Comparison of ENCODE assay signal across 1 cellular context in the genomic region with DNA sequence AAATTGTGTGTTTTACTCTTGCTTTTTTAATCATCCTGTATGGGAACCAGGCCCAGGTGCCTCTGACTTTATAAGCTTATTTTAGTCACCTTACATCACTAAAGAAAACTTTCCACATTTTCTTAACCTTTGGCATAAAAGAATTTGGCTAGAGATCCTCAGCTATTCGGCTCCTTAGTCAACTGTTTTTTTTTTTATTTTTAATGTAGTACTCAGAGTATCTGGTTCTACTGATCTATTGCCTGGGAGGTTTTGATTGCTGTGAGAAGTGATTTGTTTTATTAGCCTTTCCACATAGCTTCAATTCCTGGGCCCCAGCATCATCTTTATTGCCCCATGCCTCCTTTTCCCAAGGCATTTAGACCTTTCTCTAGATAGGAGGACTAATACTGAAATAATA.
TF ChIP-seq lines count a peak whose summit lies in the region.

No MANE protein-coding gene starts in this region.

TF ChIP-seq in SK-N-SH, 30 proteins besides CTCF, POLR2A, EP300 and RAD21 (continued from another document):
- TF ChIP-seq, protein P1, sequence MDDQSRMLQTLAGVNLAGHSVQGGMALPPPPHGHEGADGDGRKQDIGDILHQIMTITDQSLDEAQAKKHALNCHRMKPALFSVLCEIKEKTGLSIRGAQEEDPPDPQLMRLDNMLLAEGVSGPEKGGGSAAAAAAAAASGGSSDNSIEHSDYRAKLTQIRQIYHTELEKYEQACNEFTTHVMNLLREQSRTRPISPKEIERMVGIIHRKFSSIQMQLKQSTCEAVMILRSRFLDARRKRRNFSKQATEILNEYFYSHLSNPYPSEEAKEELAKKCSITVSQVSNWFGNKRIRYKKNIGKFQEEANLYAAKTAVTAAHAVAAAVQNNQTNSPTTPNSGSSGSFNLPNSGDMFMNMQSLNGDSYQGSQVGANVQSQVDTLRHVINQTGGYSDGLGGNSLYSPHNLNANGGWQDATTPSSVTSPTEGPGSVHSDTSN (IDR thresholded peaks at IDR 0.05), result no peak
- TF ChIP-seq JUND (IDR thresholded peaks at IDR 0.05) (no peak), GATA2 (CRISPR knock-in tag; IDR thresholded peaks at IDR 0.05) (no peak), POLR2AphosphoS5 (IDR thresholded peaks at IDR 0.05; ENCODE audit: low read depth, low read length) (no peak), TCF12 (IDR thresholded peaks at IDR 0.05) (no peak), TEAD4 (IDR thresholded peaks at IDR 0.05; ENCODE audit: borderline replicate concordance, insufficient read depth) (no peak)
- TF ChIP-seq, protein P2, sequence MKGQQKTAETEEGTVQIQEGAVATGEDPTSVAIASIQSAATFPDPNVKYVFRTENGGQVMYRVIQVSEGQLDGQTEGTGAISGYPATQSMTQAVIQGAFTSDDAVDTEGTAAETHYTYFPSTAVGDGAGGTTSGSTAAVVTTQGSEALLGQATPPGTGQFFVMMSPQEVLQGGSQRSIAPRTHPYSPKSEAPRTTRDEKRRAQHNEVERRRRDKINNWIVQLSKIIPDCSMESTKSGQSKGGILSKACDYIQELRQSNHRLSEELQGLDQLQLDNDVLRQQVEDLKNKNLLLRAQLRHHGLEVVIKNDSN (IDR thresholded peaks at IDR 0.05; ENCODE audit: borderline replicate concordance, low read depth), result no peak
TF ChIP-seq in SK-N-SH: peak in this region for 0.
